Comparison of ENCODE assay signal across 12 cellular contexts in genomic region chr7:101299511-101300464, GRCh38. TPM values are rescaled to one million over a fixed set of nuclear protein-coding genes. Genes with fewer than 3 reads are reported as not detected.
A peak's percentile ranks its signal among the peaks of the same experiment; 100 is the strongest.
DNase-seq lines count a peak whose midpoint lies in the region; ATAC-seq and TF ChIP-seq lines count a peak whose summit lies in the region.
"Had no signal": no experiment of that assay in that cellular context is flagged by ENCODE, and none has a peak within 500 bp of the region (broad histone marks: within the 10 kb centered on the region; RNA-seq: fewer than 3 reads in every experiment).

No MANE protein-coding gene starts in this region.

- no peak overlapping the region for H4K8ac ChIP-seq in IMR-90 (ENCODE audit: low read depth in 2 of 2, low read length in 2 of 2)

- in situ Hi-C loops in IMR-90 (cut with MboI; ENCODE audit: low sequenced_read_pairs): loop anchor here (25.0 kb wide), 1 partner anchor 1312 kb away; the partner anchor contains the start of gene AZGP1

- H2AK9ac ChIP-seq in IMR-90 (replicated peaks; ENCODE audit: low read depth, low read length, poor library complexity): no peak overlapping the region

- ATAC-seq in IMR-90 (ENCODE audit: low read depth): peak; percentile 58
- no peak for ATAC-seq in GM21447 (IDR thresholded peaks at IDR 0.05; ENCODE audit: unreplicated experiment)

- H3K79me1 ChIP-seq in IMR-90 (ENCODE audit: low read depth in 1 of 2, low read length in 2 of 2): no peaks in the 10 kb centered on the region

- no peak overlapping the region for H3K27ac ChIP-seq in IMR-90 (ENCODE audit: insufficient read depth, low read length)
- H3K27ac ChIP-seq in endodermal cell (ENCODE audit: low read depth, low read length): no peak overlapping the region
- H3K27ac ChIP-seq: heart right ventricle, SJSA1 had no signal

- H3K27ac Mint-ChIP-seq in endodermal cell (peak overlapping the region; percentile 74), nephron progenitor cell (no peak overlapping the region)
- H3K27ac Mint-ChIP-seq: CD4-positive, alpha-beta T cell had no signal

- H4K5ac ChIP-seq in IMR-90 (ENCODE audit: low read depth, low read length): no peak overlapping the region

- H3K27me3 Mint-ChIP-seq in endodermal cell (ENCODE audit: insufficient read depth) (peaks cover 30% of the 10 kb centered on the region), nephron progenitor cell (ENCODE audit: low read depth, poor library complexity) (peaks cover 85% of the 10 kb centered on the region)

- no peak overlapping the region for H2BK5ac ChIP-seq in IMR-90 (ENCODE audit: low read depth, low read length, poor library complexity, severe bottlenecking)

- no TSS peak for BruUV-seq in IMR-90 (replicated peaks; lab: Mats Ljungman, UMichigan)

- CTCF ChIA-PET in IMR-90 (lab: Yijun Ruan, JAX): no interaction called here

- H4K91ac ChIP-seq in IMR-90 (ENCODE audit: insufficient read depth, low read depth, low read length): no peak overlapping the region

- no peaks in the 10 kb centered on the region for H3K4me1 ChIP-seq in IMR-90 (ENCODE audit: control insufficient read depth, insufficient read depth, low read length)
- H3K4me1 ChIP-seq in endodermal cell (ENCODE audit: control insufficient read depth, insufficient read depth, low read length): no peaks in the 10 kb centered on the region
- H3K4me1 ChIP-seq: SJSA1 had no signal

- H3K4me1 Mint-ChIP-seq in endodermal cell (no peaks in the 10 kb centered on the region), nephron progenitor cell (no peaks in the 10 kb centered on the region)

- no peak overlapping the region for H3K18ac ChIP-seq in IMR-90 (ENCODE audit: low read depth, low read length)

- no peak overlapping the region for H2BK15ac ChIP-seq in IMR-90 (ENCODE audit: low read depth, low read length)

- H3K27me3 ChIP-seq in IMR-90 (ENCODE audit: control insufficient read depth, insufficient read depth, low read length) (peaks cover 61% of the 10 kb centered on the region), endodermal cell (ENCODE audit: control insufficient read depth, insufficient read depth, low read length, poor library complexity, severe bottlenecking) (peaks cover 51% of the 10 kb centered on the region)

- no peak overlapping the region for H3K56ac ChIP-seq in IMR-90 (ENCODE audit: extremely low read depth, insufficient read depth, low read length)

- no peak overlapping the region for H2AFZ ChIP-seq in IMR-90 (replicated peaks; ENCODE audit: low read length, poor library complexity)

- H3K9me3 ChIP-seq in IMR-90 (ENCODE audit: control insufficient read depth, insufficient read depth, low read length): peaks cover 31% of the 10 kb centered on the region
- peaks cover 10% of the 10 kb centered on the region for H3K9me3 ChIP-seq in endodermal cell (ENCODE audit: control insufficient read depth, low read length)

- no peaks in the 10 kb centered on the region for H3K9me1 ChIP-seq in IMR-90 (ENCODE audit: insufficient read depth, low read length)

- no peak overlapping the region for H3K4me2 ChIP-seq in IMR-90 (ENCODE audit: low read depth, low read length)

- TF ChIP-seq RAD21 in IMR-90 (IDR thresholded peaks at IDR 0.05; ENCODE audit: low read length): no peak

- intact Hi-C loops in IMR-90 (cut with micrococcal nuclease): no loop called here

- H3K9ac ChIP-seq in IMR-90 (ENCODE audit: low read depth, low read length): no peak overlapping the region
- H3K9ac ChIP-seq in endodermal cell (ENCODE audit: extremely low read depth, low read length, poor library complexity, severe bottlenecking): no peak overlapping the region

- POLR2A ChIA-PET in IMR-90 (lab: Charles Lee; ENCODE audit: unreplicated experiment): no interaction called here

- H3K14ac ChIP-seq in IMR-90 (replicated peaks; ENCODE audit: low read depth, low read length): no peak overlapping the region

- no peak overlapping the region for H2BK20ac ChIP-seq in IMR-90 (ENCODE audit: low read depth, low read length)

- dilution Hi-C loops in IMR-90 (cut with HindIII; ENCODE audit: low sequenced_read_pairs, unreplicated experiment): no loop called here

- DNase-seq in DMS 273 (lab: John Stamatoyannopoulos, UW; ENCODE audit: unreplicated experiment) (peak; percentile 92), IMR-90 (no peak), endodermal cell (peak; percentile 88), nephron progenitor cell (peak; percentile 50), GM19240 (ENCODE audit: insufficient read length, low spot score) (no peak), NCI-H2107 treated with DMSO at 0.1 percent for 48 hours (lab: John Stamatoyannopoulos, UW; ENCODE audit: unreplicated experiment) (no peak)
- no peak for DNase-seq in activated CD4-positive, alpha-beta T cell treated with anti-CD3 and anti-CD28 coated beads, Interleukin-2, amount 50 U/mL, for 4 hours
- DNase-seq: CD4-positive, alpha-beta T cell; heart right ventricle; MV-4-11 had no signal

- H3K23ac ChIP-seq in IMR-90 (ENCODE audit: low read depth, low read length): no peak overlapping the region

- TF ChIP-seq CTCF in IMR-90 (conservative IDR thresholded peaks at IDR 0.05; ENCODE audit: low read depth, low read length) (no peak), endodermal cell (conservative IDR thresholded peaks at IDR 0.05) (peak; percentile 66), nephron progenitor cell (IDR thresholded peaks at IDR 0.05) (no peak)

- no peak overlapping the region for H2BK120ac ChIP-seq in IMR-90 (ENCODE audit: low read depth, low read length)

- H4K20me1 ChIP-seq in IMR-90 (ENCODE audit: insufficient read depth, low read length): no peaks in the 10 kb centered on the region

- H3K4me3 Mint-ChIP-seq in endodermal cell (peak overlapping the region; percentile 67), nephron progenitor cell (peak overlapping the region; percentile 66)
- H3K4me3 Mint-ChIP-seq: CD4-positive, alpha-beta T cell had no signal

- no peak overlapping the region for H2AK5ac ChIP-seq in IMR-90 (ENCODE audit: low read depth, low read length)

- H3K36me3 ChIP-seq in IMR-90 (ENCODE audit: control insufficient read depth, insufficient read depth, low read length) (no peaks in the 10 kb centered on the region), endodermal cell (ENCODE audit: control insufficient read depth, insufficient read depth, low read length) (no peaks in the 10 kb centered on the region)
- H3K36me3 ChIP-seq: heart right ventricle, SJSA1 had no signal

- no peak overlapping the region for H3K4me3 ChIP-seq in IMR-90 (ENCODE audit: insufficient read depth, low read depth, low read length)
- H3K4me3 ChIP-seq in endodermal cell (ENCODE audit: low read length): peak overlapping the region; percentile 23
- H3K4me3 ChIP-seq: heart right ventricle, SJSA1 had no signal

- no peak for TF ChIP-seq POLR2A in IMR-90 (IDR thresholded peaks at IDR 0.05; ENCODE audit: low read depth, low read length)

- H3K9me3 Mint-ChIP-seq in endodermal cell: no peaks in the 10 kb centered on the region
- H3K9me3 Mint-ChIP-seq in nephron progenitor cell: peaks cover 48% of the 10 kb centered on the region

- peaks cover 8% of the 10 kb centered on the region for H3K36me3 Mint-ChIP-seq in endodermal cell (ENCODE audit: low read depth)
- H3K36me3 Mint-ChIP-seq in nephron progenitor cell (ENCODE audit: low read depth): peaks cover 17% of the 10 kb centered on the region

- WGBS in IMR-90 (ENCODE audit: extremely low coverage in 2 of 2, insufficient read length in 1 of 2), 2 experiments: 2% methylated on average over 23 of the region's 72 CpGs; no CpG with 5 or more reads in 1 of the 2 experiments
- 5 to 7% methylated on average over 28 to 72 of the region's 72 CpGs for WGBS in endodermal cell (ENCODE audit: insufficient coverage in 1 of 2, insufficient read length in 1 of 2), 2 experiments

- H3K4ac ChIP-seq in IMR-90 (ENCODE audit: low read depth, low read length): no peak overlapping the region

TF ChIP-seq in IMR-90, 13 proteins besides CTCF, POLR2A, EP300 and RAD21 (continues in another document):
- TF ChIP-seq MAZ (IDR thresholded peaks at IDR 0.05; ENCODE audit: borderline replicate concordance, low read depth, low read length) (no peak), ELK1 (IDR thresholded peaks at IDR 0.05; ENCODE audit: borderline replicate concordance, low read depth, low read length) (no peak), FOS (IDR thresholded peaks at IDR 0.05; ENCODE audit: low read depth, low read length) (no peak), RCOR1 (IDR thresholded peaks at IDR 0.05; ENCODE audit: insufficient replicate concordance, low read length) (no peak), MAFK (IDR thresholded peaks at IDR 0.05; ENCODE audit: low read depth, low read length) (no peak), RFX5 (IDR thresholded peaks at IDR 0.05; ENCODE audit: low read depth, low read length) (no peak), SMC3 (IDR thresholded peaks at IDR 0.05; ENCODE audit: low read depth, low read length) (no peak), USF2 (IDR thresholded peaks at IDR 0.05; ENCODE audit: low read depth, low read length) (no peak)

RNA-seq across cellular contexts. Expression of gene IFT22, which starts 21.8 kb away (rescaled TPM):
- 23.1 and 34.1 TPM in 2 replicates for total RNA-seq in IMR-90 (2012; rRNA removed)
- polyA plus RNA-seq in IMR-90 (2012; rRNA removed): 27.3 and 29.3 TPM in 2 replicates
- 18.4 and 27.6 TPM in 2 replicates for polyA plus RNA-seq in IMR-90 (2012; cell fraction: cytosol; rRNA removed)
- 3.7 and 10.1 TPM in 2 replicates for polyA plus RNA-seq in IMR-90 (2012; cell fraction: nucleus; rRNA removed; ENCODE audit: low replicate concordance)
- total RNA-seq in endodermal cell: 10 to 100 TPM; 39.0 to 44.0 TPM
- 42.6 TPM for polyA plus RNA-seq in endodermal cell (2013, experiment 1 of 2)
- 41.6 TPM for polyA plus RNA-seq in endodermal cell (2013, experiment 2 of 2)

RNA-seq across cellular contexts. Expression of gene FIS1, which starts 54.9 kb away (rescaled TPM):
- total RNA-seq in IMR-90 (2012; rRNA removed) (241 and 293 TPM in 2 replicates), endodermal cell (100 to 1,000 TPM in 1 of 2 donors, 10 to 100 TPM in 1; 99.9 to 102 TPM)
- polyA plus RNA-seq in IMR-90 (2012; rRNA removed): 470 and 489 TPM in 2 replicates
- polyA plus RNA-seq in IMR-90 (2012; cell fraction: cytosol; rRNA removed): 544 and 563 TPM in 2 replicates
- 172 and 183 TPM in 2 replicates for polyA plus RNA-seq in IMR-90 (2012; cell fraction: nucleus; rRNA removed; ENCODE audit: low replicate concordance)
- polyA plus RNA-seq in endodermal cell (2013, experiment 1 of 2): 102 TPM
- 99.9 TPM for polyA plus RNA-seq in endodermal cell (2013, experiment 2 of 2)

Comparison
In these comparisons a context has a peak if more than half of its experiments do, and no peak if none do; other contexts are left out.
1. DNase-seq: peak in DMS 273 (single experiment), endodermal cell (single experiment) and nephron progenitor cell (single experiment); none in IMR-90 (single experiment), GM19240 (single experiment), NCI-H2107 treated with DMSO at 0.1 percent for 48 hours (single experiment) and activated CD4-positive, alpha-beta T cell treated with anti-CD3 and anti-CD28 coated beads, Interleukin-2, amount 50 U/mL, for 4 hours (0 of 2).